In the genomic region with DNA sequence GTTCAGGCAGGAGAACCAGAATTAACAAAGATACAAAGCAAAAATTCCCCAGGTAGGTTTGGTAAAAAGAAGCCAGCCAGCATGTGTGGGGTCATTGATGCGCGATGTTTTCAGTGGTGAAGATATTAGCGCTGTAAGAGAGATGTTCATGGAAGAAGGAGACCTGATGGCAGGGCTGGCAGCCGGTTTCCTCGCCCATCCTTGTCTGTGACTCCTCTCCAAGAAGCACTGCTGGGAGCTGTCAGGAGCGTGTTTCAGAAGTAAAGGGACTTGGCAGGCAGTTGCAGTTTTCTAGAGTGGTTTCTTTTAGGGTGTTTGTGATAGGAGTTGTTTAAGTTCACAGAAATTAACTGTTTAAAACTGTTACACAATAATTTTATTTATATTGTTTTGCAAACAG, we compare ENCODE assay signal across 1 cellular context.
TF ChIP-seq lines count a peak whose summit lies in the region.

No MANE protein-coding gene starts in this region.

TF ChIP-seq in IMR-90, 13 proteins besides CTCF, POLR2A, EP300 and RAD21 (continued from another document):
- TF ChIP-seq BHLHE40 (IDR thresholded peaks at IDR 0.05; ENCODE audit: low read depth, low read length) (no peak), RFX5 (IDR thresholded peaks at IDR 0.05; ENCODE audit: low read depth, low read length) (no peak), NFE2L2 (IDR thresholded peaks at IDR 0.05; ENCODE audit: low read depth, low read length) (no peak), MXI1 (IDR thresholded peaks at IDR 0.05; ENCODE audit: borderline replicate concordance, low read depth, low read length) (no peak)
- TF ChIP-seq, protein P1, sequence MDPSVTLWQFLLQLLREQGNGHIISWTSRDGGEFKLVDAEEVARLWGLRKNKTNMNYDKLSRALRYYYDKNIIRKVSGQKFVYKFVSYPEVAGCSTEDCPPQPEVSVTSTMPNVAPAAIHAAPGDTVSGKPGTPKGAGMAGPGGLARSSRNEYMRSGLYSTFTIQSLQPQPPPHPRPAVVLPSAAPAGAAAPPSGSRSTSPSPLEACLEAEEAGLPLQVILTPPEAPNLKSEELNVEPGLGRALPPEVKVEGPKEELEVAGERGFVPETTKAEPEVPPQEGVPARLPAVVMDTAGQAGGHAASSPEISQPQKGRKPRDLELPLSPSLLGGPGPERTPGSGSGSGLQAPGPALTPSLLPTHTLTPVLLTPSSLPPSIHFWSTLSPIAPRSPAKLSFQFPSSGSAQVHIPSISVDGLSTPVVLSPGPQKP (IDR thresholded peaks at IDR 0.05; ENCODE audit: borderline replicate concordance, low read depth, low read length), result no peak
